15 cellular contexts compared by ENCODE assay signal in genomic region chr13:94123543-94123942, GRCh38.
A peak's percentile ranks its signal among the peaks of the same experiment; 100 is the strongest.
DNase-seq lines count a peak whose midpoint lies in the region; TF ChIP-seq lines count a peak whose summit lies in the region.
"Had no signal": no experiment of that assay in that cellular context is flagged by ENCODE, and none has a peak within 500 bp of the region (broad histone marks: within the 10 kb centered on the region; RNA-seq: fewer than 3 reads in every experiment).

No MANE protein-coding gene starts in this region.

- no peaks in the 10 kb centered on the region for H3K36me3 Mint-ChIP-seq in activated CD4-positive, alpha-beta memory T cell treated with anti-CD3 and anti-CD28 coated beads for 36 hours
- H3K36me3 Mint-ChIP-seq: CD14-positive monocyte; CD8-positive, alpha-beta T cell had no signal

- H3K4me3 ChIP-seq in LNCaP clone FGC (ENCODE audit: low read depth, low read length) (no peak overlapping the region), liver (ENCODE audit: low read depth in 1 of 3, low read length in 3 of 3) (no peak overlapping the region), smooth muscle cell (no peak overlapping the region), SK-N-SH (ENCODE audit: low read depth in 2 of 2, low read length in 1 of 2) (no peak overlapping the region)
- H3K4me3 ChIP-seq: GM23338 had no signal

- intact Hi-C loops in activated CD4-positive, alpha-beta memory T cell treated with anti-CD3 and anti-CD28 coated beads for 36 hours (cut with micrococcal nuclease), result no loop called here

- peaks cover 10% of the 10 kb centered on the region for H3K27me3 Mint-ChIP-seq in activated CD4-positive, alpha-beta memory T cell treated with anti-CD3 and anti-CD28 coated beads for 36 hours

- 29% methylated on average over 1 of the region's 1 CpG for WGBS in liver
- WGBS in smooth muscle cell (ENCODE audit: low lambda C conversion rate), result 44% methylated on average over 1 of the region's 1 CpG
- WGBS in SK-N-SH (ENCODE audit: low lambda C conversion rate), result 93% methylated on average over 1 of the region's 1 CpG

- POLR2A ChIA-PET in activated CD4-positive, alpha-beta memory T cell treated with anti-CD3 and anti-CD28 coated beads for 36 hours (lab: Charles Lee), result interaction anchor here (0.5 to 0.6 kb wide), 2 partner anchors 14 to 1015 kb away, joined by 3 to 5 read pairs; no protein-coding TSS in a partner anchor
- POLR2A ChIA-PET in SK-N-SH (lab: Yijun Ruan, JAX), result no interaction called here

- H3K4me2 ChIP-seq in smooth muscle cell (peak overlapping the region; percentile 18), SK-N-SH (no peak overlapping the region)
- H3K4me2 ChIP-seq: GM23338 had no signal

- peaks cover 6% of the 10 kb centered on the region for H3F3A ChIP-seq in smooth muscle cell (ENCODE audit: low read depth)
- no peaks in the 10 kb centered on the region for H3F3A ChIP-seq in SK-N-SH (replicated peaks; ENCODE audit: insufficient read depth)

- H3K9me2 ChIP-seq in SK-N-SH, result no peaks in the 10 kb centered on the region

- TF ChIP-seq EP300 in SK-N-SH (IDR thresholded peaks at IDR 0.05; ENCODE audit: borderline replicate concordance in 1 of 2, low read depth in 1 of 2, low read length in 1 of 2), result no peak

- no peaks in the 10 kb centered on the region for H3K36me3 ChIP-seq in liver (ENCODE audit: control insufficient read depth in 4 of 4, insufficient read depth in 3 of 4, low read depth in 1 of 4, low read length in 3 of 4)
- H3K36me3 ChIP-seq in smooth muscle cell (ENCODE audit: low read depth), result no peaks in the 10 kb centered on the region
- no peaks in the 10 kb centered on the region for H3K36me3 ChIP-seq in SK-N-SH (replicated peaks in 1 of 2; ENCODE audit: control insufficient read depth in 1 of 2, insufficient read depth in 2 of 2, low read length in 1 of 2)

- no peaks in the 10 kb centered on the region for H4K20me1 ChIP-seq in smooth muscle cell (ENCODE audit: low read depth)
- H4K20me1 ChIP-seq in SK-N-SH (ENCODE audit: insufficient read depth), result no peaks in the 10 kb centered on the region

- no peak overlapping the region for H3K27ac Mint-ChIP-seq in activated CD4-positive, alpha-beta memory T cell treated with anti-CD3 and anti-CD28 coated beads for 36 hours
- H3K27ac Mint-ChIP-seq: CD14-positive monocyte; CD8-positive, alpha-beta T cell; GM23338; H9 had no signal

- TF ChIP-seq CTCF in LNCaP clone FGC (IDR thresholded peaks at IDR 0.05; ENCODE audit: control insufficient read depth, extremely low read depth, insufficient read depth) (no peak), liver (IDR thresholded peaks at IDR 0.05; ENCODE audit: low read depth, low read length, missing input control) (no peak), smooth muscle cell (IDR thresholded peaks at IDR 0.05; ENCODE audit: borderline replicate concordance, insufficient read depth, poor library complexity, severe bottlenecking) (no peak), SK-N-SH (IDR thresholded peaks at IDR 0.05) (no peak)

- H3K9me3 ChIP-seq in liver (ENCODE audit: control insufficient read depth in 4 of 4, low read length in 3 of 4), result no peaks in the 10 kb centered on the region
- no peaks in the 10 kb centered on the region for H3K9me3 ChIP-seq in smooth muscle cell (replicated peaks; ENCODE audit: low read depth)
- no peaks in the 10 kb centered on the region for H3K9me3 ChIP-seq in SK-N-SH

- CTCF ChIA-PET in activated CD4-positive, alpha-beta memory T cell treated with anti-CD3 and anti-CD28 coated beads for 36 hours (lab: Charles Lee), result interaction anchor here (0.7 kb wide), 1 partner anchor 238 kb away, joined by 3 read pairs; no protein-coding TSS in a partner anchor
- CTCF ChIA-PET in SK-N-SH (lab: Yijun Ruan, JAX), result interaction anchor here (1.7 kb wide), 1 partner anchor 9 kb away, joined by 5 read pairs; no protein-coding TSS in a partner anchor

- TF ChIP-seq RAD21 in liver (IDR thresholded peaks at IDR 0.05), result no peak
- TF ChIP-seq RAD21 in SK-N-SH (IDR thresholded peaks at IDR 0.05; ENCODE audit: low read length), result no peak

- H3K9ac ChIP-seq in liver (ENCODE audit: low read depth in 1 of 2, low read length in 2 of 2), result no peak overlapping the region
- no peak overlapping the region for H3K9ac ChIP-seq in smooth muscle cell (ENCODE audit: low read depth)
- no peak overlapping the region for H3K9ac ChIP-seq in SK-N-SH

- no peak overlapping the region for H3K4me3 Mint-ChIP-seq in activated CD4-positive, alpha-beta memory T cell treated with anti-CD3 and anti-CD28 coated beads for 36 hours
- H3K4me3 Mint-ChIP-seq: CD14-positive monocyte; CD8-positive, alpha-beta T cell; GM23338; H9 had no signal

- DNase-seq in LNCaP clone FGC (ENCODE audit: low read depth) (peak; percentile 72), fibroblast of gingiva (ENCODE audit: low read depth) (peak; percentile 2), smooth muscle cell (lab: John Stamatoyannopoulos, UW; ENCODE audit: unreplicated experiment) (no peak), NCI-H526 (lab: John Stamatoyannopoulos, UW) (no peak), SK-N-SH (no peak)
- DNase-seq in activated CD4-positive, alpha-beta memory T cell treated with anti-CD3 and anti-CD28 coated beads for 36 hours, result no peak
- DNase-seq: CD8-positive, alpha-beta T cell; COR-L47; DMS153; DMS79 treated with DMSO at 0.1 percent for 48 hours; EL; H9 had no signal

- H3K79me2 ChIP-seq in smooth muscle cell (ENCODE audit: low read depth), result no peaks in the 10 kb centered on the region
- H3K79me2 ChIP-seq in SK-N-SH (ENCODE audit: insufficient read depth), result no peaks in the 10 kb centered on the region

- no peak overlapping the region for H2AFZ ChIP-seq in smooth muscle cell (ENCODE audit: low read depth)
- H2AFZ ChIP-seq in SK-N-SH (ENCODE audit: low read depth), result no peak overlapping the region
- H2AFZ ChIP-seq: GM23338 had no signal

- H3K27ac ChIP-seq in liver (ENCODE audit: low read depth in 1 of 2, low read length in 2 of 2) (no peak overlapping the region), smooth muscle cell (ENCODE audit: low read depth) (no peak overlapping the region), SK-N-SH (ENCODE audit: low read depth in 2 of 2, low read length in 1 of 2) (no peak overlapping the region)

- H3K4me1 Mint-ChIP-seq in activated CD4-positive, alpha-beta memory T cell treated with anti-CD3 and anti-CD28 coated beads for 36 hours (ENCODE audit: low read depth), result no peaks in the 10 kb centered on the region
- H3K4me1 Mint-ChIP-seq: CD14-positive monocyte had no signal

- no peaks in the 10 kb centered on the region for H3K9me3 Mint-ChIP-seq in activated CD4-positive, alpha-beta memory T cell treated with anti-CD3 and anti-CD28 coated beads for 36 hours
- H3K9me3 Mint-ChIP-seq: CD8-positive, alpha-beta T cell; GM23338; H9 had no signal

- no peaks in the 10 kb centered on the region for H3K27me3 ChIP-seq in liver (ENCODE audit: control insufficient read depth in 4 of 4, insufficient read depth in 4 of 4, low read length in 3 of 4)
- H3K27me3 ChIP-seq in smooth muscle cell (ENCODE audit: low read depth), result no peaks in the 10 kb centered on the region
- H3K27me3 ChIP-seq in SK-N-SH (ENCODE audit: insufficient read depth), result no peaks in the 10 kb centered on the region

- H3K4me1 ChIP-seq in liver (ENCODE audit: control insufficient read depth in 4 of 4, insufficient read depth in 4 of 4, low read length in 3 of 4) (peaks cover 4 to 57% (median 41%) of the 10 kb centered on the region in 4 donors), smooth muscle cell (ENCODE audit: low read depth) (peaks cover 9% of the 10 kb centered on the region), SK-N-SH (ENCODE audit: control insufficient read depth in 1 of 2, insufficient read depth in 2 of 2, low read depth in 1 of 2, low read length in 1 of 2) (peaks cover 0 to 3% of the 10 kb centered on the region in 2 experiments; a peak in 2 of 4 replicates)

TF ChIP-seq in liver, 16 proteins besides CTCF, POLR2A, EP300 and RAD21 (continues in another document):
- TF ChIP-seq YY1 (IDR thresholded peaks at IDR 0.05), result no peak
- peak; percentile 39 to 51 for TF ChIP-seq HNF4A (conservative IDR thresholded peaks at IDR 0.05)
- no peak for TF ChIP-seq NR2F2 (IDR thresholded peaks at IDR 0.05)

TF ChIP-seq in SK-N-SH, 30 proteins besides CTCF, POLR2A, EP300 and RAD21 (continues in another document):
- TF ChIP-seq POLR2AphosphoS5 (IDR thresholded peaks at IDR 0.05; ENCODE audit: low read depth, low read length) (no peak), ZBTB33 (IDR thresholded peaks at IDR 0.05; ENCODE audit: borderline replicate concordance, low read depth) (no peak), USF1 (IDR thresholded peaks at IDR 0.05; ENCODE audit: borderline replicate concordance, low read depth) (no peak), RFX5 (IDR thresholded peaks at IDR 0.05; ENCODE audit: low read length) (no peak), ELF1 (IDR thresholded peaks at IDR 0.05) (no peak), SMC3 (IDR thresholded peaks at IDR 0.05; ENCODE audit: low read depth, low read length) (no peak), FOXM1 (IDR thresholded peaks at IDR 0.05; ENCODE audit: low read depth) (no peak), EZH2phosphoT487 (IDR thresholded peaks at IDR 0.05; ENCODE audit: borderline replicate concordance, low read depth) (no peak), GATA2 (CRISPR knock-in tag; IDR thresholded peaks at IDR 0.05) (no peak)

Comparison
In these comparisons a context has a peak if more than half of its experiments do, and no peak if none do; other contexts are left out.
1. DNase-seq: peak in LNCaP clone FGC (single experiment) and fibroblast of gingiva (single experiment); none in smooth muscle cell (single experiment), NCI-H526 (0 of 2), activated CD4-positive, alpha-beta memory T cell treated with anti-CD3 and anti-CD28 coated beads for 36 hours (single experiment) and SK-N-SH (single experiment).